Comparison of ENCODE assay signal across 8 cellular contexts in the genomic region with DNA sequence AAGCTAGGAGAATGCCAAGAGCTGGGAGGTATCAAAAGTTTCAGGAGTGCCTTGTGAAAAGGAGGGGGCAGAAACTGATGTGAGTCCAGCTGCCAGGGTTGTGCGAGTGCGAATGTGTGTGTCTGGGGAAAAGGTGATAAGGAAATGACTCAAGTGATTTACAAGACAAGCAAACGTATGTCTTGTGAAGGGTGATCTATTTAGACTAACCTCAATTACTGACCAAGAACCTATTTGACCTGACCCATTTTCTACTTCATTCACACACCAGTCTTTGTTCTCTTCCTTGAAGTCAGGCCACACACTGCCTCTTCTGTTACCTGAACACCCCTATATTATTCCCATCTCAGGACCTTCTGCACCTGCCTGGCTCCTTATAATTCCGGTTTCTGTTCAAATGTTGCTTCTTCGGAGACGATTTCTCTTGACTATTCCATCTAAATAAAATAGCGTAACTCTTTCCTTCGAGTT. TPM values are rescaled to one million over a fixed set of nuclear protein-coding genes. Genes with fewer than 3 reads are reported as not detected.
DNase-seq lines count a peak whose midpoint lies in the region; TF ChIP-seq lines count a peak whose summit lies in the region.

No MANE protein-coding gene starts in this region.

- peak overlapping the region; percentile 53 for H3K9ac ChIP-seq in parathyroid adenoma

- H3K27ac ChIP-seq in esophagus muscularis mucosa (replicated peaks in 1 of 4) (peak overlapping the region; percentile 88 to 97 (median 93)), parathyroid adenoma (peak overlapping the region; percentile 88)

- H3K36me3 ChIP-seq in esophagus muscularis mucosa (peaks cover 0 to 14% (median 10%) of the 10 kb centered on the region in 4 donors), parathyroid adenoma (ENCODE audit: control insufficient read depth, insufficient read depth, low read length) (no peaks in the 10 kb centered on the region)

- H3K4me3 Mint-ChIP-seq in T-helper 1 cell treated with Interleukin-12 subunit alpha and Interleukin-12 subunit beta and Interleukin-4 antibody, amounts not matched to agents 30 μg/mL and 1 μg/mL, for 36 hours, result peak overlapping the region; percentile 90

- no peak for TF ChIP-seq EP300 in esophagus muscularis mucosa (IDR thresholded peaks at IDR 0.05)

- H3K79me2 ChIP-seq in parathyroid adenoma, result peaks cover 20% of the 10 kb centered on the region

- DNase-seq in stimulated activated CD4-positive, alpha-beta T cell treated with anti-CD3 and anti-CD28 coated beads, Interleukin-2, amount 100 ng/mL, for 24 hours, result peak; percentile 18 to 29
- no peak for DNase-seq in stimulated activated CD4-positive, alpha-beta T cell treated with anti-CD3 and anti-CD28 coated beads, Interleukin-4, amount 100 ng/mL, for 1 hour
- DNase-seq in esophagus muscularis mucosa (ENCODE audit: extremely low spot score), result no peak
- no peak for DNase-seq in NCI-H2227 (lab: John Stamatoyannopoulos, UW; ENCODE audit: unreplicated experiment)
- no peak for DNase-seq in NCI-H345 treated with DMSO at 0.1 percent for 48 hours (lab: John Stamatoyannopoulos, UW; ENCODE audit: unreplicated experiment)
- no peak for DNase-seq in dedifferentiated amniotic fluid mesenchymal stem cell (ENCODE audit: extremely low spot score)

- peak overlapping the region; percentile 92 for H3K27ac Mint-ChIP-seq in T-helper 1 cell treated with Interleukin-12 subunit alpha and Interleukin-12 subunit beta and Interleukin-4 antibody, amounts not matched to agents 30 μg/mL and 1 μg/mL, for 36 hours

- H3K4me2 ChIP-seq in parathyroid adenoma (ENCODE audit: low read length), result peak overlapping the region; percentile 89

- H3K36me3 Mint-ChIP-seq in T-helper 1 cell treated with Interleukin-12 subunit alpha and Interleukin-12 subunit beta and Interleukin-4 antibody, amounts not matched to agents 30 μg/mL and 1 μg/mL, for 36 hours (ENCODE audit: low read depth), result peaks cover 15% of the 10 kb centered on the region

- H3K4me1 ChIP-seq in esophagus muscularis mucosa (peaks cover 31 to 68% (median 63%) of the 10 kb centered on the region in 4 donors), parathyroid adenoma (peaks cover 17% of the 10 kb centered on the region)

- H3K27me3 ChIP-seq in esophagus muscularis mucosa, result no peaks in the 10 kb centered on the region
- H3K27me3 ChIP-seq in parathyroid adenoma (ENCODE audit: control insufficient read depth, insufficient read depth, low read length), result no peaks in the 10 kb centered on the region

- no peaks in the 10 kb centered on the region for H3K9me3 ChIP-seq in esophagus muscularis mucosa
- H3K9me3 ChIP-seq in parathyroid adenoma (ENCODE audit: control insufficient read depth, low read length), result no peaks in the 10 kb centered on the region

- no peak for TF ChIP-seq POLR2A in esophagus muscularis mucosa (IDR thresholded peaks at IDR 0.05; ENCODE audit: low read depth)

- no peaks in the 10 kb centered on the region for H3K27me3 Mint-ChIP-seq in T-helper 1 cell treated with Interleukin-12 subunit alpha and Interleukin-12 subunit beta and Interleukin-4 antibody, amounts not matched to agents 30 μg/mL and 1 μg/mL, for 36 hours (ENCODE audit: low read depth)

- 9% methylated on average over 8 of the region's 8 CpGs for WGBS in esophagus muscularis mucosa

- H2AFZ ChIP-seq in parathyroid adenoma, result peak overlapping the region; percentile 82

- H3K4me1 Mint-ChIP-seq in T-helper 1 cell treated with Interleukin-12 subunit alpha and Interleukin-12 subunit beta and Interleukin-4 antibody, amounts not matched to agents 30 μg/mL and 1 μg/mL, for 36 hours (ENCODE audit: low read depth), result peaks cover 54% of the 10 kb centered on the region

- TF ChIP-seq CTCF in esophagus muscularis mucosa (IDR thresholded peaks at IDR 0.05), result no peak
- no peak for TF ChIP-seq CTCF in parathyroid adenoma (IDR thresholded peaks at IDR 0.05)

- H3K9me3 Mint-ChIP-seq in T-helper 1 cell treated with Interleukin-12 subunit alpha and Interleukin-12 subunit beta and Interleukin-4 antibody, amounts not matched to agents 30 μg/mL and 1 μg/mL, for 36 hours, result no peaks in the 10 kb centered on the region

- intact Hi-C loops in esophagus muscularis mucosa (cut with DNase I), result loop anchor here (10.0 kb wide), 2 partner anchors 456 to 726 kb away; a partner anchor contains a TSS

- H3K4me3 ChIP-seq in esophagus muscularis mucosa (peak overlapping the region; percentile 80 to 92 (median 88)), parathyroid adenoma (ENCODE audit: low read depth, low read length) (peak overlapping the region; percentile 76)

RNA-seq across cellular contexts. Expression of a gene that starts 1.0 kb away (rescaled TPM):
- total RNA-seq in esophagus muscularis mucosa, result 100 to 1,000 TPM in 3 of 4 donors, 10 to 100 TPM in 1; 90.9 to 124 (median 109) TPM

RNA-seq across cellular contexts. Expression of a gene that starts 2.8 kb away (rescaled TPM):
- total RNA-seq in esophagus muscularis mucosa, result 10 to 100 TPM; 14.0 to 16.1 (median 15.1) TPM

RNA-seq across cellular contexts. Expression of a gene that starts 34.6 kb away (rescaled TPM):
- 10 to 100 TPM; 35.5 to 47.0 (median 38.1) TPM for total RNA-seq in esophagus muscularis mucosa

Comparison
In these comparisons a context has a peak if more than half of its experiments do, and no peak if none do; other contexts are left out.
1. DNase-seq: peak in stimulated activated CD4-positive, alpha-beta T cell treated with anti-CD3 and anti-CD28 coated beads, Interleukin-2, amount 100 ng/mL, for 24 hours (2 of 2); none in stimulated activated CD4-positive, alpha-beta T cell treated with anti-CD3 and anti-CD28 coated beads, Interleukin-4, amount 100 ng/mL, for 1 hour (single experiment), esophagus muscularis mucosa (single experiment), NCI-H2227 (single experiment), NCI-H345 treated with DMSO at 0.1 percent for 48 hours (single experiment) and dedifferentiated amniotic fluid mesenchymal stem cell (single experiment).